8 cellular contexts compared by ENCODE assay signal in the genomic region with DNA sequence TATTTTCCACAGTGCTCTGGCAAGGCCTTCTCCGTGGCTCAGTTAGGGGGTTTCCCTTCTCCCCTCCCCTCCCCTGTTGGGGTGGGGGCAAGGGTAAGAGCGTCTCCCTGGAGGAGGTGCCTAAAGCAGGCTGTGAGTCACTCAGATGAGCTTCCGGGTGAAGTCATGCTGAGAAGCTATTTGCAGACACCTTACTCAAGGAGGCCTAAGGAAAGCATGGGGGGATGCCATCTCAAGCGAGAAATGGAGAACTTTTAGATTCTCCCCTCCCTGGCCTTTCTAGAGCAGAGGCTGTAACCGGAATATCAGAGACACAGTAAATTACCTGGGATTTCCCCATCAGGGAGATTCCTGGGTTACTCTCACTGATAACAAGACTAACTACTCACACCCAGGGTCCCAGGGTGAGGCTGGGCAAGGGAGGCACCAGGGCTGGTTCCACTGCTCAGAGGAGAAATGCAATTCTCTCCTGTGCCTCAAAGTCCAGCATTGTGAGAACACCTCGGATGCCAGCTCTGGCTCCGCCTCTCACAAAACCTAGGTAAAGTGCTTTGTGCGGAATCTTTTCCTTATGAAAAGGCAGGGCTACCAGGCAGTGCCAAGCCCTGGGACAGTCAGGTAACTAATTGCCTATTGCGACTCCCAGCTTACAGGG.
DNase-seq lines count a peak whose midpoint lies in the region; ATAC-seq, FAIRE-seq and TF ChIP-seq lines count a peak whose summit lies in the region.

No MANE protein-coding gene starts in this region.

- H3K4me1 Mint-ChIP-seq in activated CD4-positive, alpha-beta memory T cell treated with anti-CD3 and anti-CD28 coated beads for 36 hours (ENCODE audit: low read depth), result peaks cover 46% of the 10 kb centered on the region

- POLR2A ChIA-PET in GM10248 (lab: Yijun Ruan, JAX), result interaction anchor here (1.0 kb wide), 2 partner anchors 15 to 124 kb away, joined by 5 read pairs; a partner anchor contains a TSS
- POLR2A ChIA-PET in activated CD4-positive, alpha-beta memory T cell treated with anti-CD3 and anti-CD28 coated beads for 36 hours (lab: Charles Lee), result interaction anchor here (1.0 to 3.4 kb wide), 7 partner anchors 10 to 129 kb away, joined by 3 to 25 read pairs (median 5); a partner anchor contains a TSS

- no peaks in the 10 kb centered on the region for H3K36me3 Mint-ChIP-seq in activated CD4-positive, alpha-beta memory T cell treated with anti-CD3 and anti-CD28 coated beads for 36 hours

- H3K27me3 Mint-ChIP-seq in activated CD4-positive, alpha-beta memory T cell treated with anti-CD3 and anti-CD28 coated beads for 36 hours, result peaks cover 6% of the 10 kb centered on the region

- no peak for FAIRE-seq in frontal cortex (lab: Jason Lieb, UNC)

- peak; percentile 68 for DNase-seq in GM10248 (ENCODE audit: extremely low spot score)
- DNase-seq in HCEC 1CT, result peak; percentile 53
- peak; percentile 79 for DNase-seq in M059J (ENCODE audit: low read depth)
- DNase-seq in activated CD4-positive, alpha-beta memory T cell treated with anti-CD3 and anti-CD28 coated beads for 36 hours, result peak; percentile 90
- DNase-seq in stimulated activated CD4-positive, alpha-beta T cell treated with anti-CD3 and anti-CD28 coated beads, Interleukin-1b, Interleukin-23, amount 100 ng/mL, for 1 hour (ENCODE audit: low read depth in 2 of 2), result peak; percentile 45 to 55
- DNase-seq in cerebellar nuclear complex (lab: John Stamatoyannopoulos, UW), result no peak
- DNase-seq in frontal cortex (ENCODE audit: low spot score in 2 of 2), result no peak

- no peak for TF ChIP-seq CTCF in GM10248 (IDR thresholded peaks at IDR 0.05; ENCODE audit: control extremely low read depth, extremely low read depth, low read depth, missing control alignments)

- no peak overlapping the region for H3K4me3 Mint-ChIP-seq in activated CD4-positive, alpha-beta memory T cell treated with anti-CD3 and anti-CD28 coated beads for 36 hours

- intact Hi-C loops in activated CD4-positive, alpha-beta memory T cell treated with anti-CD3 and anti-CD28 coated beads for 36 hours (cut with micrococcal nuclease), result loop anchor here (1.0 to 5.0 kb wide), 7 partner anchors 19 to 908 kb away; a partner anchor contains a TSS

- CTCF ChIA-PET in GM10248 (lab: Yijun Ruan, JAX), result interaction anchor here (0.6 to 1.9 kb wide), 5 partner anchors 8 to 238 kb away, joined by 3 to 5 read pairs (median 4); no protein-coding TSS in a partner anchor
- CTCF ChIA-PET in activated CD4-positive, alpha-beta memory T cell treated with anti-CD3 and anti-CD28 coated beads for 36 hours (lab: Charles Lee), result interaction anchor here (0.6 to 3.5 kb wide), 7 partner anchors 9 to 124 kb away, joined by 3 to 17 read pairs (median 6); a partner anchor contains a TSS

- no peaks in the 10 kb centered on the region for H3K9me3 Mint-ChIP-seq in activated CD4-positive, alpha-beta memory T cell treated with anti-CD3 and anti-CD28 coated beads for 36 hours

- ATAC-seq in esophagus mucosa, result peak; percentile 78

- peak overlapping the region; percentile 77 for H3K27ac Mint-ChIP-seq in activated CD4-positive, alpha-beta memory T cell treated with anti-CD3 and anti-CD28 coated beads for 36 hours

Comparison
In these comparisons a context has a peak if more than half of its experiments do, and no peak if none do; other contexts are left out.
1. DNase-seq: peak in GM10248 (single experiment), HCEC 1CT (single experiment), M059J (single experiment), activated CD4-positive, alpha-beta memory T cell treated with anti-CD3 and anti-CD28 coated beads for 36 hours (single experiment) and stimulated activated CD4-positive, alpha-beta T cell treated with anti-CD3 and anti-CD28 coated beads, Interleukin-1b, Interleukin-23, amount 100 ng/mL, for 1 hour (2 of 2); none in cerebellar nuclear complex (0 of 2) and frontal cortex (0 of 2).